ENCODE assay signal across 8 cellular contexts in genomic region chr9:125631391-125632085, GRCh38.
DNase-seq lines count a peak whose midpoint lies in the region; ATAC-seq and TF ChIP-seq lines count a peak whose summit lies in the region.

No MANE protein-coding gene starts in this region.

- no peaks in the 10 kb centered on the region for H3K27me3 Mint-ChIP-seq in activated CD4-positive, alpha-beta T cell treated with anti-CD3 and anti-CD28 coated beads for 36 hours
- no peaks in the 10 kb centered on the region for H3K27me3 Mint-ChIP-seq in effector memory CD8-positive, alpha-beta T cell
- H3K27me3 Mint-ChIP-seq in naive B cell: no peaks in the 10 kb centered on the region

- no peak overlapping the region for H3K4me3 Mint-ChIP-seq in activated CD4-positive, alpha-beta T cell treated with anti-CD3 and anti-CD28 coated beads for 36 hours
- H3K4me3 Mint-ChIP-seq in effector memory CD8-positive, alpha-beta T cell: peak overlapping the region in 1 of 2 donors; percentile 3
- peak overlapping the region in 6 of 8 donors; percentile 19 to 78 (median 52) for H3K4me3 Mint-ChIP-seq in naive B cell

- intact Hi-C loops in activated CD4-positive, alpha-beta T cell treated with anti-CD3 and anti-CD28 coated beads for 36 hours (cut with DNase I, micrococcal nuclease): loop anchor here (1.0 to 10.0 kb wide), 14 partner anchors 15 to 839 kb away; partner anchors contain the start of gene MAPKAP1 (in 1 of the 2)

- H3K4me1 Mint-ChIP-seq in activated CD4-positive, alpha-beta T cell treated with anti-CD3 and anti-CD28 coated beads for 36 hours: peaks cover 83% of the 10 kb centered on the region
- peaks cover 43 to 55% of the 10 kb centered on the region in 2 donors for H3K4me1 Mint-ChIP-seq in effector memory CD8-positive, alpha-beta T cell (ENCODE audit: low read depth in 2 of 2)
- H3K4me1 Mint-ChIP-seq in naive B cell: peaks cover 65 to 83% (median 79%) of the 10 kb centered on the region in 3 donors

- no peaks in the 10 kb centered on the region for H3K9me3 Mint-ChIP-seq in activated CD4-positive, alpha-beta T cell treated with anti-CD3 and anti-CD28 coated beads for 36 hours (ENCODE audit: low read depth)
- no peaks in the 10 kb centered on the region for H3K9me3 Mint-ChIP-seq in effector memory CD8-positive, alpha-beta T cell
- H3K9me3 Mint-ChIP-seq in naive B cell: no peaks in the 10 kb centered on the region

- POLR2A ChIA-PET in activated CD4-positive, alpha-beta T cell treated with anti-CD3 and anti-CD28 coated beads for 36 hours (lab: Charles Lee): no interaction called here

- DNase-seq in activated CD4-positive, alpha-beta T cell treated with anti-CD3 and anti-CD28 coated beads for 36 hours: peak; percentile 59
- no peak for DNase-seq in activated CD4-positive, alpha-beta T cell treated with anti-CD3 and anti-CD28 coated beads for 1 hour
- DNase-seq in HuH-7 (ENCODE audit: low spot score) (peak; percentile 84), SK-N-DZ (ENCODE audit: low spot score) (peak; percentile 45), naive B cell (peak; percentile 24)
- peak in 2 of 3 experiments; percentile 9 to 11 for DNase-seq in effector memory CD8-positive, alpha-beta T cell

- CTCF ChIA-PET in activated CD4-positive, alpha-beta T cell treated with anti-CD3 and anti-CD28 coated beads for 36 hours (lab: Charles Lee): interaction anchor here (0.6 to 2.4 kb wide), 6 partner anchors 19 to 227 kb away, joined by 3 to 11 read pairs (median 4); no protein-coding TSS in a partner anchor

- H3K36me3 Mint-ChIP-seq in activated CD4-positive, alpha-beta T cell treated with anti-CD3 and anti-CD28 coated beads for 36 hours (ENCODE audit: low read depth): peaks cover 2% of the 10 kb centered on the region
- H3K36me3 Mint-ChIP-seq in effector memory CD8-positive, alpha-beta T cell (ENCODE audit: insufficient read depth): no peaks in the 10 kb centered on the region
- no peaks in the 10 kb centered on the region for H3K36me3 Mint-ChIP-seq in naive B cell

- ATAC-seq in activated CD4-positive, alpha-beta T cell treated with anti-CD3 and anti-CD28 coated beads for 36 hours: peak; percentile 51
- ATAC-seq in effector memory CD8-positive, alpha-beta T cell (replicated peaks): peak; percentile 68
- peak in 1 of 2 donors; percentile 19 for ATAC-seq in naive B cell (ENCODE audit: low read depth in 2 of 2)
- ATAC-seq in GM18520 (IDR thresholded peaks at IDR 0.05; ENCODE audit: unreplicated experiment): no peak
- ATAC-seq in GM18505 (IDR thresholded peaks at IDR 0.05; ENCODE audit: unreplicated experiment): no peak

- no peak for TF ChIP-seq POLR2A in GM18505 (IDR thresholded peaks at IDR 0.05; ENCODE audit: borderline replicate concordance, extremely low read depth, insufficient read depth, insufficient read length)

- peak overlapping the region; percentile 26 for H3K27ac Mint-ChIP-seq in activated CD4-positive, alpha-beta T cell treated with anti-CD3 and anti-CD28 coated beads for 36 hours
- peak overlapping the region; percentile 0 to 64 for H3K27ac Mint-ChIP-seq in effector memory CD8-positive, alpha-beta T cell
- peak overlapping the region; percentile 13 to 82 (median 48) for H3K27ac Mint-ChIP-seq in naive B cell

Comparison
In these comparisons a context has a peak if more than half of its experiments do, and no peak if none do; other contexts are left out.
1. ATAC-seq: peak in activated CD4-positive, alpha-beta T cell treated with anti-CD3 and anti-CD28 coated beads for 36 hours (single experiment) and effector memory CD8-positive, alpha-beta T cell (single experiment); none in GM18520 (single experiment) and GM18505 (single experiment).
2. Peak in every context shown above with its lines, with median percentiles within 50 percentile points of each other: H3K27ac Mint-ChIP-seq.